Comparison of ENCODE assay signal across 7 cellular contexts in the genomic region with DNA sequence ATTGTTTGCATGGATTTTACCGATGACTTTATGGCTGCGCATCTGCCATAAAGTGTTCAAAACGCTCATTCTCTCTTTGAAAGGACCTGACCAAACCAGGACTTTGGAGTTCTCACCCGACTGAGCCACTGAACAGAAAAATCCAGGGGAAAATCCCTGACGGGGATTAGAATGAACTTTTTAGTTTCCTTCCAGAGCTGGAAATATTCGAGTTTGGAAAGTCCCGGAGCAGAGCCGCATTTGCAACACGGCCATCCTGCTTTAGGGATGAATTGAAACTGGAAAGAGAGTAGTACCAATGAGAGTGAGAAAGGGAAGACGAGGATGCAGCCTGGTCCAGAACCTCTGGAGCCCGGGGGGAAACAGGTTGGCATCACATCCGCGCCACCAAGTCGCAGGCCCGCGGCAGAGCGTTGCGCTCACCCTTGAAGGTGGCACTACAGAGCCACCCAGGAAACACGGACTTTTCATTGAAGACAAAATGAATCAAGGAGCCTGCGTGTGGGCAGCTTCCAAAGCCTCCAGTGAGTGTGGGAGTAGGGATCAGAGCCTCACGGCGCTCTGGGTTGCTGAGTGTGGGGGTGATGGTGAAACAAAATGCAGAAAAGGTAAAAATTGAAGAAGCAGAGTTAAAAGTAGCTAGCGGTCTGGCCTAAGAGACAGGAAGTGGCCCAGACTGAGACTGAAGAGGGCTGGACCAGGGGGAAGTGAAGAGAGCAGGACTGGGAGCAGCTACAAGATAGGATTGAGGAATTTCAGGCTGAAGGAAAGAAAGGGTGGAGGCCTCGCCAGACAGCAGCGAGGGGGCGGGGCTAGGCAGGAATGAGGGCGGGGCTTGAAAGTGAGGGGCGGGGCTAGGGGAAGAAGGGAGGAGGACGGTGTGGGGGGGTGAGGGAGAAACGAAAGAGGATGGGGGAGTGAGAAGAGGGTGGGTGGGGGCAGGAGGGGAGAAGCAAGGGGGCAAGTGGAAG. TPM values are rescaled to one million over a fixed set of nuclear protein-coding genes. Genes with fewer than 3 reads are reported as not detected.
DNase-seq lines count a peak whose midpoint lies in the region; ATAC-seq and TF ChIP-seq lines count a peak whose summit lies in the region.

No MANE protein-coding gene starts in this region.

- peaks cover 52 to 59% (median 57%) of the 10 kb centered on the region in 3 donors for H3K4me1 Mint-ChIP-seq in T-cell

- TF ChIP-seq CTCF in HEK293 (tag by site-specific recombination; IDR thresholded peaks at IDR 0.05), result no peak

- peak; percentile 39 to 76 (median 60) for DNase-seq in T-cell
- peak in 46 of 56 donors; percentile 5 to 73 (median 48) for DNase-seq in amygdala (lab: John Stamatoyannopoulos, UW)
- peak; percentile 61 to 86 (median 83) for DNase-seq in right cardiac atrium
- peak; percentile 29 for DNase-seq in pulmonary artery endothelial cell (ENCODE audit: low read depth, low spot score)
- no peak for DNase-seq in NCI-H1092 (lab: John Stamatoyannopoulos, UW)

- 18% methylated on average over 30 of the region's 30 CpGs for WGBS in right cardiac atrium
- WGBS in urinary bladder, result 15% methylated on average over 30 of the region's 30 CpGs

- H3K9me3 ChIP-seq in HEK293 (ENCODE audit: control insufficient read depth, insufficient read depth, low read depth, low read length), result no peaks in the 10 kb centered on the region
- no peaks in the 10 kb centered on the region for H3K9me3 ChIP-seq in right cardiac atrium (ENCODE audit: control insufficient read depth, low read length)

- peaks cover 0 to 2% of the 10 kb centered on the region in 2 donors for H3K27me3 Mint-ChIP-seq in T-cell

- H3K27ac ChIP-seq in HEK293 (ENCODE audit: extremely low read depth, low read depth, low read length) (peak overlapping the region; percentile 47), right cardiac atrium (ENCODE audit: low read length) (peak overlapping the region; percentile 99), urinary bladder (ENCODE audit: low read depth) (peak overlapping the region; percentile 86)

- H3K36me3 Mint-ChIP-seq in T-cell, result peaks cover 3% of the 10 kb centered on the region

- CTCF ChIA-PET in HEK293 (lab: Yijun Ruan, JAX), result interaction anchor here (0.6 kb wide), 1 partner anchor 128 kb away, joined by 5 read pairs; no protein-coding TSS in a partner anchor
- CTCF ChIA-PET in T-cell (lab: Charles Lee), result no interaction called here

- peak; percentile 42 to 58 (median 43) for ATAC-seq in T-cell (replicated peaks in 1 of 4)
- peak; percentile 79 to 83 for ATAC-seq in right cardiac atrium

- H3K4me3 ChIP-seq in HEK293 (ENCODE audit: low read depth, low read length), result peak overlapping the region; percentile 81
- H3K4me3 ChIP-seq in right cardiac atrium (ENCODE audit: low read length), result peak overlapping the region; percentile 100
- H3K4me3 ChIP-seq in urinary bladder (ENCODE audit: low read depth, low read length), result peak overlapping the region; percentile 100

- no peaks in the 10 kb centered on the region for H3K9me3 Mint-ChIP-seq in T-cell

- intact Hi-C loops in right cardiac atrium (cut with DNase I), result loop anchor here in 2 of 4 donors (10.0 kb wide), 1 partner anchor 97 kb away; no protein-coding TSS in a partner anchor

- no peaks in the 10 kb centered on the region for H3K36me3 ChIP-seq in HEK293 (ENCODE audit: control insufficient read depth in 2 of 2, insufficient read depth in 1 of 2, low read length in 2 of 2)
- no peaks in the 10 kb centered on the region for H3K36me3 ChIP-seq in urinary bladder (ENCODE audit: insufficient read depth)

- no peaks in the 10 kb centered on the region for H3K27me3 ChIP-seq in right cardiac atrium (ENCODE audit: control insufficient read depth, insufficient read depth)

- POLR2A ChIA-PET in HEK293 (lab: Yijun Ruan, JAX) (interaction anchor here (0.6 to 1.2 kb wide), 4 partner anchors 21 to 231 kb away, joined by 3 to 6 read pairs (median 4); a partner anchor contains a TSS), T-cell (lab: Charles Lee) (no interaction called here)

- peak overlapping the region; percentile 96 for H3K27ac Mint-ChIP-seq in T-cell

- H3K4me1 ChIP-seq in HEK293 (ENCODE audit: control insufficient read depth, insufficient read depth, low read length) (0 out of 2 replicates have a peak, but pooled peaks cover 6% of the 10 kb centered on the region), right cardiac atrium (ENCODE audit: control insufficient read depth, insufficient read depth, low read length) (peaks cover 5% of the 10 kb centered on the region), urinary bladder (ENCODE audit: insufficient read depth) (no peaks in the 10 kb centered on the region)

- peak overlapping the region; percentile 85 to 90 (median 89) for H3K4me3 Mint-ChIP-seq in T-cell

TF ChIP-seq in HEK293, 187 proteins besides CTCF, POLR2A, EP300 and RAD21 (continues in another document):
- TF ChIP-seq ZNF266 (tag by site-specific recombination; IDR thresholded peaks at IDR 0.05; ENCODE audit: low read depth) (no peak), ZNF311 (tag by site-specific recombination; IDR thresholded peaks at IDR 0.05; ENCODE audit: borderline replicate concordance) (no peak), ZNF624 (tag by site-specific recombination; IDR thresholded peaks at IDR 0.05) (no peak), ZNF221 (tag by site-specific recombination; IDR thresholded peaks at IDR 0.05; ENCODE audit: borderline replicate concordance) (no peak), ZNF623 (tag by site-specific recombination; IDR thresholded peaks at IDR 0.05) (no peak), ZNF501 (tag by site-specific recombination; IDR thresholded peaks at IDR 0.05) (no peak), ZNF37A (tag by site-specific recombination; IDR thresholded peaks at IDR 0.05) (no peak), ZNF138 (tag by site-specific recombination; IDR thresholded peaks at IDR 0.05; ENCODE audit: borderline replicate concordance) (no peak), ZFHX2 (tag by site-specific recombination; conservative IDR thresholded peaks at IDR 0.05) (peak; percentile 77), SETDB1 (IDR thresholded peaks at IDR 0.05; ENCODE audit: insufficient read length, low read length) (no peak)
- TF ChIP-seq, protein P1, sequence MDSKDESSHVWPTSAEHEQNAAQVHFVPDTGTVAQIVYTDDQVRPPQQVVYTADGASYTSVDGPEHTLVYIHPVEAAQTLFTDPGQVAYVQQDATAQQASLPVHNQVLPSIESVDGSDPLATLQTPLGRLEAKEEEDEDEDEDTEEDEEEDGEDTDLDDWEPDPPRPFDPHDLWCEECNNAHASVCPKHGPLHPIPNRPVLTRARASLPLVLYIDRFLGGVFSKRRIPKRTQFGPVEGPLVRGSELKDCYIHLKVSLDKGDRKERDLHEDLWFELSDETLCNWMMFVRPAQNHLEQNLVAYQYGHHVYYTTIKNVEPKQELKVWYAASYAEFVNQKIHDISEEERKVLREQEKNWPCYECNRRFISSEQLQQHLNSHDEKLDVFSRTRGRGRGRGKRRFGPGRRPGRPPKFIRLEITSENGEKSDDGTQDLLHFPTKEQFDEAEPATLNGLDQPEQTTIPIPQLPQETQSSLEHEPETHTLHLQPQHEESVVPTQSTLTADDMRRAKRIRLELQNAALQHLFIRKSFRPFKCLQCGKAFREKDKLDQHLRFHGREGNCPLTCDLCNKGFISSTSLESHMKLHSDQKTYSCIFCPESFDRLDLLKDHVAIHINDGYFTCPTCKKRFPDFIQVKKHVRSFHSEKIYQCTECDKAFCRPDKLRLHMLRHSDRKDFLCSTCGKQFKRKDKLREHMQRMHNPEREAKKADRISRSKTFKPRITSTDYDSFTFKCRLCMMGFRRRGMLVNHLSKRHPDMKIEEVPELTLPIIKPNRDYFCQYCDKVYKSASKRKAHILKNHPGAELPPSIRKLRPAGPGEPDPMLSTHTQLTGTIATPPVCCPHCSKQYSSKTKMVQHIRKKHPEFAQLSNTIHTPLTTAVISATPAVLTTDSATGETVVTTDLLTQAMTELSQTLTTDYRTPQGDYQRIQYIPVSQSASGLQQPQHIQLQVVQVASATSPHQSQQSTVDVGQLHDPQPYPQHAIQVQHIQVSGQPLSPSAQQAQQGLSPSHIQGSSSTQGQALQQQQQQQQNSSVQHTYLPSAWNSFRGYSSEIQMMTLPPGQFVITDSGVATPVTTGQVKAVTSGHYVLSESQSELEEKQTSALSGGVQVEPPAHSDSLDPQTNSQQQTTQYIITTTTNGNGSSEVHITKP (tag by site-specific recombination; IDR thresholded peaks at IDR 0.05), result no peak
- TF ChIP-seq, protein P2, sequence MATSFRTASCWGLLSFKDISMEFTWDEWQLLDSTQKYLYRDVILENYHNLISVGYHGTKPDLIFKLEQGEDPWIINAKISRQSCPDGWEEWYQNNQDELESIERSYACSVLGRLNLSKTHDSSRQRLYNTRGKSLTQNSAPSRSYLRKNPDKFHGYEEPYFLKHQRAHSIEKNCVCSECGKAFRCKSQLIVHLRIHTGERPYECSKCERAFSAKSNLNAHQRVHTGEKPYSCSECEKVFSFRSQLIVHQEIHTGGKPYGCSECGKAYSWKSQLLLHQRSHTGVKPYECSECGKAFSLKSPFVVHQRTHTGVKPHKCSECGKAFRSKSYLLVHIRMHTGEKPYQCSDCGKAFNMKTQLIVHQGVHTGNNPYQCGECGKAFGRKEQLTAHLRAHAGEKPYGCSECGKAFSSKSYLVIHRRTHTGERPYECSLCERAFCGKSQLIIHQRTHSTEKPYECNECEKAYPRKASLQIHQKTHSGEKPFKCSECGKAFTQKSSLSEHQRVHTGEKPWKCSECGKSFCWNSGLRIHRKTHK (tag by site-specific recombination; IDR thresholded peaks at IDR 0.05), result no peak
- TF ChIP-seq, protein P3, sequence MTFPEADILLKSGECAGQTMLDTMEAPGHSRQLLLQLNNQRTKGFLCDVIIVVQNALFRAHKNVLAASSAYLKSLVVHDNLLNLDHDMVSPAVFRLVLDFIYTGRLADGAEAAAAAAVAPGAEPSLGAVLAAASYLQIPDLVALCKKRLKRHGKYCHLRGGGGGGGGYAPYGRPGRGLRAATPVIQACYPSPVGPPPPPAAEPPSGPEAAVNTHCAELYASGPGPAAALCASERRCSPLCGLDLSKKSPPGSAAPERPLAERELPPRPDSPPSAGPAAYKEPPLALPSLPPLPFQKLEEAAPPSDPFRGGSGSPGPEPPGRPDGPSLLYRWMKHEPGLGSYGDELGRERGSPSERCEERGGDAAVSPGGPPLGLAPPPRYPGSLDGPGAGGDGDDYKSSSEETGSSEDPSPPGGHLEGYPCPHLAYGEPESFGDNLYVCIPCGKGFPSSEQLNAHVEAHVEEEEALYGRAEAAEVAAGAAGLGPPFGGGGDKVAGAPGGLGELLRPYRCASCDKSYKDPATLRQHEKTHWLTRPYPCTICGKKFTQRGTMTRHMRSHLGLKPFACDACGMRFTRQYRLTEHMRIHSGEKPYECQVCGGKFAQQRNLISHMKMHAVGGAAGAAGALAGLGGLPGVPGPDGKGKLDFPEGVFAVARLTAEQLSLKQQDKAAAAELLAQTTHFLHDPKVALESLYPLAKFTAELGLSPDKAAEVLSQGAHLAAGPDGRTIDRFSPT (tag by site-specific recombination; IDR thresholded peaks at IDR 0.05), result no peak

RNA-seq across cellular contexts. Expression of a gene that starts 1.9 kb away (rescaled TPM):
- total RNA-seq in T-cell, result 10 to 100 TPM; 21.6 to 26.4 (median 22.7) TPM
- total RNA-seq in right cardiac atrium, result 10 to 100 TPM in 1 of 4 donors, 1 to 10 TPM in 3; 9.2 to 14.7 (median 9.7) TPM
- 4.5 TPM for polyA plus RNA-seq in right cardiac atrium
- 20.1 and 20.2 TPM in 2 replicates for total RNA-seq in pulmonary artery endothelial cell
- 19.7 TPM for total RNA-seq in urinary bladder
- polyA plus RNA-seq in urinary bladder, result 11.6 TPM

Comparison
In these comparisons a context has a peak if more than half of its experiments do, and no peak if none do; other contexts are left out.
1. H3K27ac ChIP-seq: peak in every context shown above with its lines; median percentile 99 in right cardiac atrium; 86 in urinary bladder; 47 in HEK293.